In the genomic region with DNA sequence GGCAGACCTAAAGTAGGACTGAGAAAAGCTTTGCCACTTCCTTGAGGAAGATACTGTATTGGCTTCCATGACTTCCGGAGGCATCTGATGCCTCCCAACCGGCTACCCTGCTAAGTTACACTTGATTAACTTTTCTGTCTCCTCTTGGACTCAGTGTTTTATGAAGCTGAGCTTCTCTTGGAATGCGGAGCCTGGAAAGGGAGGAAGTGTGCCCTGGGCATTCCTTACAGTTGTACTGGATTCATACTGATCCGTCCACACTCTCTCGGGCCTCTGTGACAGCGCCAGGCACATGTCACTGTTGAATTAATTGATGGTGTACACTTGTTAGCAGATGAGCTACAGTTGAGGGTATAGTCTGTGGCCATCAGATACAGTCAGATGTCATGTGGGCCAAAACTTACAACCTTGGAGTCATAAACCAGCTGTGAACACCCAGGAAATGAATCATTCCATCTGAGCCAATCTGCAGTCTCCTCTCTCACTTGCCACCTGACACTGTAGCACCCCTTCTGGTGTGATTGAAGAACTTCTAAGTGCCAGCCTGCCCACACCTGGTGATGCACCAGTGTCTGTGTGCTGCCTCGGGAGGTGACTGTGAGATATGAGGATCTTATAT, we compare ENCODE assay signal across 8 cellular contexts.
DNase-seq lines count a peak whose midpoint lies in the region; ATAC-seq, FAIRE-seq and TF ChIP-seq lines count a peak whose summit lies in the region.

No MANE protein-coding gene starts in this region.

- no peaks in the 10 kb centered on the region for H3K36me3 Mint-ChIP-seq in activated T-cell treated with anti-CD3 and anti-CD28 coated beads, Interleukin-2, amount 50 U/mL, for 24 hours (ENCODE audit: low read depth)

- no peak overlapping the region for H3K14ac ChIP-seq in H1 (ENCODE audit: insufficient read length)

- no peak overlapping the region for H2BK120ac ChIP-seq in H1 (replicated peaks; ENCODE audit: low read depth, low read length)

- no peak overlapping the region for H2AK5ac ChIP-seq in H1 (ENCODE audit: low read depth, low read length)

- H2BK15ac ChIP-seq in H1 (ENCODE audit: low read length), result no peak overlapping the region

- no peak overlapping the region for H3K18ac ChIP-seq in H1 (ENCODE audit: extremely low read depth, low read length)

- H3K4me1 ChIP-seq in H1 (replicated peaks in 1 of 4; ENCODE audit: control insufficient read depth in 3 of 4, insufficient read depth in 4 of 4, low read length in 3 of 4) (peaks cover 0 to 3% (median 1%) of the 10 kb centered on the region in 4 experiments; a peak in 3 of 7 replicates), subcutaneous abdominal adipose tissue (ENCODE audit: control insufficient read depth in 5 of 5, insufficient read depth in 5 of 5, low read length in 5 of 5) (peaks cover 0 to 34% (median 10%) of the 10 kb centered on the region in 5 donors)

- H4K20me1 ChIP-seq in H1 (replicated peaks in 1 of 2; ENCODE audit: control insufficient read depth in 1 of 2, insufficient read depth in 2 of 2, low read length in 2 of 2), result no peaks in the 10 kb centered on the region

- H3K36me3 ChIP-seq in H1 (ENCODE audit: control insufficient read depth in 2 of 4, insufficient read depth in 4 of 4, low read length in 3 of 4) (no peaks in the 10 kb centered on the region), subcutaneous abdominal adipose tissue (ENCODE audit: control insufficient read depth in 5 of 5, insufficient read depth in 5 of 5, low read length in 5 of 5) (no peaks in the 10 kb centered on the region)

- H3K27me3 ChIP-seq in H1 (replicated peaks in 1 of 4; ENCODE audit: control insufficient read depth in 3 of 4, extremely low read depth in 1 of 4, insufficient read depth in 3 of 4, low read length in 3 of 4) (no peaks in the 10 kb centered on the region), subcutaneous abdominal adipose tissue (ENCODE audit: control insufficient read depth in 5 of 5, insufficient read depth in 4 of 5, low read length in 5 of 5) (no peaks in the 10 kb centered on the region)

- H3K4me3 ChIP-seq in H1 (ENCODE audit: extremely low read depth in 1 of 4, insufficient read depth in 2 of 4, low read depth in 3 of 4, low read length in 4 of 4), result no peak overlapping the region
- H3K4me3 ChIP-seq in subcutaneous abdominal adipose tissue (ENCODE audit: low read depth in 1 of 5, low read length in 5 of 5), result no peak overlapping the region

- H4K5ac ChIP-seq in H1 (ENCODE audit: insufficient read length, low read depth, low read length), result no peak overlapping the region

- no peaks in the 10 kb centered on the region for H3K79me2 ChIP-seq in H1 (ENCODE audit: control insufficient read depth in 1 of 2, insufficient read depth in 2 of 2, low read length in 2 of 2)

- H3K9me3 ChIP-seq in H1 (ENCODE audit: insufficient read depth in 2 of 2, low read depth in 1 of 2, low read length in 1 of 2), result no peaks in the 10 kb centered on the region
- no peaks in the 10 kb centered on the region for H3K9me3 ChIP-seq in subcutaneous abdominal adipose tissue (ENCODE audit: control insufficient read depth in 5 of 5, low read length in 5 of 5)

- H4K8ac ChIP-seq in H1 (ENCODE audit: extremely low read depth, insufficient read depth, low read length), result no peak overlapping the region

- TF ChIP-seq EP300 in H1 (IDR thresholded peaks at IDR 0.05; ENCODE audit: borderline replicate concordance in 1 of 2, low read depth in 2 of 2, low read length in 2 of 2), result no peak

- DNase-seq in activated T-cell treated with anti-CD3 and anti-CD28 coated beads, Interleukin-2, amount 50 U/mL, for 48 hours, result peak; percentile 20 to 24
- DNase-seq in activated T-cell treated with anti-CD3 and anti-CD28 coated beads, Interleukin-2, amount 50 U/mL, for 24 hours, result no peak
- DNase-seq in H1 (ENCODE audit: low read depth in 1 of 2, low spot score in 2 of 2), result no peak
- DNase-seq in retina, result no peak
- no peak for DNase-seq in activated naive CD4-positive, alpha-beta T cell (lab: John Stamatoyannopoulos, UW)

- no peaks in the 10 kb centered on the region for H3K23me2 ChIP-seq in H1 (ENCODE audit: low read depth, low read length)

- H3K4me2 ChIP-seq in H1 (ENCODE audit: insufficient read depth in 1 of 2, low read depth in 2 of 2, low read length in 2 of 2), result no peak overlapping the region

- H3K27ac Mint-ChIP-seq in activated T-cell treated with anti-CD3 and anti-CD28 coated beads, Interleukin-2, amount 50 U/mL, for 24 hours, result no peak overlapping the region

- H3K27ac ChIP-seq in H1 (ENCODE audit: low read depth, low read length) (no peak overlapping the region), subcutaneous abdominal adipose tissue (ENCODE audit: low read depth, low read length) (peak overlapping the region; percentile 8)

- POLR2A ChIA-PET in H1 (lab: Charles Lee; ENCODE audit: partially characterized antibody), result interaction anchor here (0.8 kb wide), 1 partner anchor 17 kb away, joined by 3 read pairs; no protein-coding TSS in a partner anchor

- CTCF ChIA-PET in H1 (lab: Charles Lee; ENCODE audit: partially characterized antibody), result interaction anchor here (0.7 to 14.7 kb wide), 25 partner anchors 11 to 218 kb away, joined by 3 to 163 read pairs (median 4); no protein-coding TSS in a partner anchor

- no peak overlapping the region for H2AFZ ChIP-seq in H1 (ENCODE audit: low read length)

- peak; percentile 26 to 50 for TF ChIP-seq RAD21 in H1 (IDR thresholded peaks at IDR 0.05 in 1 of 2, conservative IDR thresholded peaks at IDR 0.05 in 1 of 2; ENCODE audit: low read depth in 2 of 2, low read length in 2 of 2)

- no peak for FAIRE-seq in H1 (lab: Jason Lieb, UNC)

- H4K91ac ChIP-seq in H1 (replicated peaks; ENCODE audit: insufficient read length, low read length), result no peak overlapping the region

- H3K4me3 Mint-ChIP-seq in activated T-cell treated with anti-CD3 and anti-CD28 coated beads, Interleukin-2, amount 50 U/mL, for 24 hours, result no peak overlapping the region

- peak; percentile 48 to 62 (median 54) for TF ChIP-seq CTCF in H1 (IDR thresholded peaks at IDR 0.05; ENCODE audit: control extremely low read depth in 1 of 3, insufficient read depth in 1 of 3, low read depth in 1 of 3, low read length in 3 of 3)

- no peak for TF ChIP-seq POLR2A in H1 (IDR thresholded peaks at IDR 0.05; ENCODE audit: control extremely low read depth in 1 of 2, low read depth in 2 of 2, low read length in 2 of 2)

- no peaks in the 10 kb centered on the region for H3K9me3 Mint-ChIP-seq in activated T-cell treated with anti-CD3 and anti-CD28 coated beads, Interleukin-2, amount 50 U/mL, for 24 hours

- 92% methylated on average over 7 of the region's 7 CpGs; no CpG with 5 or more reads in 1 of the 2 experiments for WGBS in H1 (ENCODE audit: extremely low coverage in 1 of 2, insufficient coverage in 1 of 2, insufficient read length in 1 of 2, insufficient replicate concordance in 2 of 2, low coverage in 1 of 2, low lambda C conversion rate in 2 of 2, missing lambda C conversion rate in 1 of 2), 2 experiments

- no peak overlapping the region for H3K23ac ChIP-seq in H1 (ENCODE audit: insufficient read length)

- no peak overlapping the region for H2BK12ac ChIP-seq in H1 (ENCODE audit: low read depth, low read length)

- peaks cover 20% of the 10 kb centered on the region for H3K27me3 Mint-ChIP-seq in activated T-cell treated with anti-CD3 and anti-CD28 coated beads, Interleukin-2, amount 50 U/mL, for 24 hours

- H3K79me1 ChIP-seq in H1 (ENCODE audit: low read depth, low read length), result no peaks in the 10 kb centered on the region

- H2BK20ac ChIP-seq in H1 (ENCODE audit: low read length), result no peak overlapping the region

- ATAC-seq in HG03520 (IDR thresholded peaks at IDR 0.05; ENCODE audit: unreplicated experiment) (peak; percentile 77), HG02970 (IDR thresholded peaks at IDR 0.05; ENCODE audit: low FRiP score, unreplicated experiment) (no peak)

- H3K9ac ChIP-seq in H1 (replicated peaks in 1 of 4; ENCODE audit: extremely low read depth in 1 of 4, low read depth in 3 of 4, low read length in 3 of 4) (no peak overlapping the region), subcutaneous abdominal adipose tissue (ENCODE audit: low read length in 5 of 5) (no peak overlapping the region)

- H2BK5ac ChIP-seq in H1 (ENCODE audit: low read depth, low read length), result no peak overlapping the region

- H3K56ac ChIP-seq in H1 (replicated peaks; ENCODE audit: insufficient read length, low read depth, low read length), result no peak overlapping the region

- H3K4ac ChIP-seq in H1 (replicated peaks; ENCODE audit: insufficient read length, low read depth, low read length), result no peak overlapping the region

- H3K4me1 Mint-ChIP-seq in activated T-cell treated with anti-CD3 and anti-CD28 coated beads, Interleukin-2, amount 50 U/mL, for 24 hours (ENCODE audit: low read depth), result no peaks in the 10 kb centered on the region

TF ChIP-seq in H1, 55 proteins besides CTCF, POLR2A, EP300 and RAD21:
- TF ChIP-seq EGR1 (IDR thresholded peaks at IDR 0.05; ENCODE audit: borderline replicate concordance, low read depth, low read length) (no peak), SP1 (IDR thresholded peaks at IDR 0.05; ENCODE audit: low read depth, low read length) (no peak), KDM4A (IDR thresholded peaks at IDR 0.05; ENCODE audit: low read depth, low read length, severe bottlenecking) (no peak), RXRA (IDR thresholded peaks at IDR 0.05; ENCODE audit: insufficient read depth, low read depth, low read length) (no peak), SP4 (IDR thresholded peaks at IDR 0.05; ENCODE audit: low read length) (no peak), SIX5 (IDR thresholded peaks at IDR 0.05; ENCODE audit: low read depth, low read length) (no peak), SP2 (IDR thresholded peaks at IDR 0.05; ENCODE audit: low read length) (no peak), TBP (IDR thresholded peaks at IDR 0.05; ENCODE audit: low read depth, low read length) (no peak), SUZ12 (IDR thresholded peaks at IDR 0.05; ENCODE audit: low read length) (no peak), CREB1 (IDR thresholded peaks at IDR 0.05) (no peak), PHF8 (conservative IDR thresholded peaks at IDR 0.05; ENCODE audit: low read depth, low read length) (no peak), TCF12 (IDR thresholded peaks at IDR 0.05; ENCODE audit: low read depth, low read length) (no peak), YY1 (IDR thresholded peaks at IDR 0.05; ENCODE audit: low read depth, low read length) (no peak), RNF2 (IDR thresholded peaks at IDR 0.05; ENCODE audit: borderline replicate concordance, low read depth, low read length, missing control alignments, poor library complexity, severe bottlenecking) (no peak), GABPA (IDR thresholded peaks at IDR 0.05; ENCODE audit: borderline replicate concordance, insufficient read depth, low read length) (no peak), BRCA1 (IDR thresholded peaks at IDR 0.05; ENCODE audit: low read depth, low read length) (no peak)

Comparison
In these comparisons a context has a peak if more than half of its experiments do, and no peak if none do; other contexts are left out.
1. DNase-seq: peak in activated T-cell treated with anti-CD3 and anti-CD28 coated beads, Interleukin-2, amount 50 U/mL, for 48 hours (2 of 2); none in activated T-cell treated with anti-CD3 and anti-CD28 coated beads, Interleukin-2, amount 50 U/mL, for 24 hours (single experiment), H1 (0 of 2), retina (single experiment) and activated naive CD4-positive, alpha-beta T cell (0 of 4).